ENCODE assay signal across 8 cellular contexts in genomic region chr22:24433868-24434471, GRCh38. TPM values are rescaled to one million over a fixed set of nuclear protein-coding genes. Genes with fewer than 3 reads are reported as not detected.
DNase-seq lines count a peak whose midpoint lies in the region; ATAC-seq and TF ChIP-seq lines count a peak whose summit lies in the region.

No MANE protein-coding gene starts in this region.

- peak; percentile 70 for TF ChIP-seq POLR2A in GM18951 (IDR thresholded peaks at IDR 0.05; ENCODE audit: extremely low read depth, insufficient read depth, insufficient read length)
- TF ChIP-seq POLR2A in esophagus muscularis mucosa (IDR thresholded peaks at IDR 0.05; ENCODE audit: low read depth): no peak
- TF ChIP-seq POLR2A in stomach (IDR thresholded peaks at IDR 0.05): no peak

- no peaks in the 10 kb centered on the region for H3K27me3 ChIP-seq in CD4-positive, CD25-positive, alpha-beta regulatory T cell (ENCODE audit: control insufficient read depth, insufficient read depth, low read length)
- H3K27me3 ChIP-seq in SJSA1 (replicated peaks) (no peaks in the 10 kb centered on the region), esophagus muscularis mucosa (no peaks in the 10 kb centered on the region), stomach (no peaks in the 10 kb centered on the region)

- H3K9me3 Mint-ChIP-seq in CD4-positive, CD25-positive, alpha-beta regulatory T cell: no peaks in the 10 kb centered on the region

- intact Hi-C loops in esophagus muscularis mucosa (cut with DNase I): no loop called here
- intact Hi-C loops in stomach (cut with DNase I; ENCODE audit: low total_unique reads): no loop called here

- H3K9me3 ChIP-seq in CD4-positive, CD25-positive, alpha-beta regulatory T cell (ENCODE audit: control insufficient read depth in 2 of 2, low read length in 2 of 2): no peaks in the 10 kb centered on the region
- no peaks in the 10 kb centered on the region for H3K9me3 ChIP-seq in SJSA1 (replicated peaks)
- H3K9me3 ChIP-seq in esophagus muscularis mucosa: no peaks in the 10 kb centered on the region
- H3K9me3 ChIP-seq in stomach: no peaks in the 10 kb centered on the region

- no peak for TF ChIP-seq EP300 in esophagus muscularis mucosa (IDR thresholded peaks at IDR 0.05)
- no peak for TF ChIP-seq EP300 in stomach (IDR thresholded peaks at IDR 0.05)

- in situ Hi-C loops in GM18951 (cut with MboI; ENCODE audit: low sequenced_read_pairs, unreplicated experiment): no loop called here

- H3K36me3 Mint-ChIP-seq in CD4-positive, CD25-positive, alpha-beta regulatory T cell: peaks cover 23% of the 10 kb centered on the region

- H3K27me3 Mint-ChIP-seq in CD4-positive, CD25-positive, alpha-beta regulatory T cell: no peaks in the 10 kb centered on the region

- peak overlapping the region; percentile 49 to 85 (median 78) for H3K4me3 Mint-ChIP-seq in CD4-positive, CD25-positive, alpha-beta regulatory T cell

- H3K27ac ChIP-seq in CD4-positive, CD25-positive, alpha-beta regulatory T cell (ENCODE audit: insufficient read depth, low read length, poor library complexity, severe bottlenecking): peak overlapping the region; percentile 97
- peak overlapping the region; percentile 9; the same call in 1 of the 2 replicates for H3K27ac ChIP-seq in SJSA1
- peak overlapping the region in 3 of 4 donors; percentile 35 to 61 (median 60) for H3K27ac ChIP-seq in esophagus muscularis mucosa (replicated peaks in 1 of 4)
- H3K27ac ChIP-seq in stomach: peak overlapping the region in 4 of 5 donors; percentile 41 to 86 (median 64)

- TF ChIP-seq CTCF in esophagus muscularis mucosa (IDR thresholded peaks at IDR 0.05) (no peak), stomach (IDR thresholded peaks at IDR 0.05) (no peak)

- peaks cover 95% of the 10 kb centered on the region for H3K4me1 ChIP-seq in CD4-positive, CD25-positive, alpha-beta regulatory T cell (ENCODE audit: control insufficient read depth, insufficient read depth, low read length, poor library complexity, severe bottlenecking)
- H3K4me1 ChIP-seq in SJSA1 (replicated peaks) (peaks cover 24% of the 10 kb centered on the region), esophagus muscularis mucosa (peaks cover 52 to 71% (median 59%) of the 10 kb centered on the region in 4 donors), stomach (peaks cover 23 to 69% (median 62%) of the 10 kb centered on the region in 4 donors)

- 80% methylated on average over 4 of the region's 10 CpGs for WGBS in esophagus muscularis mucosa
- WGBS in stomach, 5 donors: 74 to 88% (median 81%) methylated on average over 4 to 10 of the region's 10 CpGs

- peak overlapping the region; percentile 89 to 95 (median 92) for H3K27ac Mint-ChIP-seq in CD4-positive, CD25-positive, alpha-beta regulatory T cell

- peak; percentile 54 to 57 for ATAC-seq in CD4-positive, CD25-positive, alpha-beta regulatory T cell (ENCODE audit: low read depth in 2 of 2)
- ATAC-seq in HG03066 (IDR thresholded peaks at IDR 0.05; ENCODE audit: low read depth, unreplicated experiment): peak; percentile 70

- H3K4me1 Mint-ChIP-seq in CD4-positive, CD25-positive, alpha-beta regulatory T cell: peaks cover 12 to 94% (median 48%) of the 10 kb centered on the region in 4 donors

- H3K36me3 ChIP-seq in CD4-positive, CD25-positive, alpha-beta regulatory T cell (ENCODE audit: control insufficient read depth, insufficient read depth, low read length): peaks cover 36% of the 10 kb centered on the region
- no peaks in the 10 kb centered on the region for H3K36me3 ChIP-seq in SJSA1
- H3K36me3 ChIP-seq in esophagus muscularis mucosa: no peaks in the 10 kb centered on the region
- no peaks in the 10 kb centered on the region for H3K36me3 ChIP-seq in stomach

- peak in 1 of 3 donors; percentile 54 for DNase-seq in CD4-positive, CD25-positive, alpha-beta regulatory T cell
- DNase-seq in SJSA1 (ENCODE audit: low read depth in 1 of 2, low spot score in 2 of 2) (no peak), esophagus muscularis mucosa (ENCODE audit: extremely low spot score) (no peak), stomach (no peak), NCI-H69 (lab: John Stamatoyannopoulos, UW) (no peak), NCI-H510A (lab: John Stamatoyannopoulos, UW) (no peak)

- peak overlapping the region; percentile 61 for H3K4me3 ChIP-seq in CD4-positive, CD25-positive, alpha-beta regulatory T cell (ENCODE audit: low read depth, low read length)
- H3K4me3 ChIP-seq in SJSA1 (no peak overlapping the region), esophagus muscularis mucosa (no peak overlapping the region), stomach (no peak overlapping the region)

RNA-seq across cellular contexts. Expression of gene ADORA2A, which starts 6.6 kb away (rescaled TPM):
- 31.2 TPM for total RNA-seq in CD4-positive, CD25-positive, alpha-beta regulatory T cell
- 100 to 1,000 TPM in 1 of 4 donors, 10 to 100 TPM in 3; 88.4 to 101 (median 94.5) TPM for polyA plus RNA-seq in CD4-positive, CD25-positive, alpha-beta regulatory T cell
- 3.4 and 3.6 TPM in 2 replicates for total RNA-seq in SJSA1 (2014; rRNA removed; shearing (Covaris generic))
- total RNA-seq in esophagus muscularis mucosa: 1 to 10 TPM; 3.3 to 7.5 (median 4.5) TPM
- 1 to 10 TPM in 3 of 5 donors, under 1 TPM in 1, not detected in 1; 0.58 to 7.1 (median 3.1) TPM for total RNA-seq in stomach
- polyA plus RNA-seq in stomach: 1 to 10 TPM; 1.4 to 2.9 (median 1.6) TPM

Comparison
In these comparisons a context has a peak if more than half of its experiments do, and no peak if none do; other contexts are left out.
1. H3K27ac ChIP-seq: peak in every context shown above with its lines; median percentile 97 in CD4-positive, CD25-positive, alpha-beta regulatory T cell; 64 in stomach; 60 in esophagus muscularis mucosa; 9 in SJSA1.